ENCODE assay signal across 16 cellular contexts in the genomic region with DNA sequence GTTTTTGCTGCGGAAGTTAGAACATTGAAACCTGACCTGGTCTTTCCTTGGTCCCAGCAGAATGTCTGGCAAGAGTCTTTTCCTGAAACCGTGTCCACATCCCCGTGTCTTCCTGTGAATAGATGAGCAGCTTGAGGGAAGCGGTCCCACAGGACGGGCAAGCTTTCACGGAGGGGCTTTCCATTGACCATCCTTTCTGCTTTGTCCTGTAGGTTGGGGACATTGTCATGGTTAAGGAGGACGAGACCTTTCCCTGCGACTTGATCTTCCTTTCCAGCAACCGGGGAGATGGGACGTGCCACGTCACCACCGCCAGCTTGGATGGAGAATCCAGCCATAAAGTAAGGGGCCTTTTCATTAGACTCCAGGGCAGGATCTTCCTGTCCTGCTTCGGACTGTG.
"Had no signal": no experiment of that assay in that cellular context is flagged by ENCODE, and none has a peak within 500 bp of the region (broad histone marks: within the 10 kb centered on the region; RNA-seq: fewer than 3 reads in every experiment).

No MANE protein-coding gene starts in this region.

- H3K9me3 ChIP-seq: breast epithelium had no signal

- H3K4me3 ChIP-seq: breast epithelium, heart left ventricle, tibial nerve had no signal

- H3K4me1 Mint-ChIP-seq: endodermal cell, mesothelial cell of epicardium, natural killer cell, neural crest cell had no signal

- H3K27ac Mint-ChIP-seq: dendritic cell treated with granulocyte-macrophage colony-stimulating factor and Interleukin-4, amounts not matched to agents 40 ng/mL and 50 ng/mL, for 4 days; endodermal cell; mesothelial cell of epicardium; natural killer cell had no signal

- H3K4me3 Mint-ChIP-seq: dendritic cell treated with granulocyte-macrophage colony-stimulating factor and Interleukin-4, amounts not matched to agents 40 ng/mL and 50 ng/mL, for 4 days; endodermal cell; mesothelial cell of epicardium; natural killer cell; neural crest cell had no signal

- H3K27me3 Mint-ChIP-seq: dendritic cell treated with granulocyte-macrophage colony-stimulating factor and Interleukin-4, amounts not matched to agents 40 ng/mL and 50 ng/mL, for 4 days had no signal

- H3K4me1 ChIP-seq: breast epithelium, tibial nerve had no signal

- H3K27ac ChIP-seq: breast epithelium, tibial nerve had no signal

- DNase-seq: endodermal cell; hippocampal formation; kidney glomerular epithelial cell; mammary epithelial cell; natural killer cell; nucleus accumbens; small intestine; stimulated activated CD4-positive, alpha-beta T cell treated with anti-CD3 and anti-CD28 coated beads, Interleukin-2, amount 100 ng/mL, for 48 hours; stimulated activated naive CD8-positive, alpha-beta T cell treated with anti-CD3 and anti-CD28 coated beads, Interleukin-15, Interleukin-2, amounts not matched to agents 100 U/mL and 50 U/mL, for 24 hours had no signal

- H3K36me3 ChIP-seq: breast epithelium had no signal

- H3K27me3 ChIP-seq: breast epithelium, heart left ventricle, tibial nerve had no signal

- H3K9me3 Mint-ChIP-seq: dendritic cell treated with granulocyte-macrophage colony-stimulating factor and Interleukin-4, amounts not matched to agents 40 ng/mL and 50 ng/mL, for 4 days; natural killer cell had no signal

- ATAC-seq: esophagus mucosa; natural killer cell; stimulated activated naive CD8-positive, alpha-beta T cell treated with anti-CD3 and anti-CD28 coated beads, Interleukin-15, Interleukin-2, amounts not matched to agents 100 U/mL and 50 U/mL, for 24 hours had no signal
